1 cellular context compared by ENCODE assay signal in the genomic region with DNA sequence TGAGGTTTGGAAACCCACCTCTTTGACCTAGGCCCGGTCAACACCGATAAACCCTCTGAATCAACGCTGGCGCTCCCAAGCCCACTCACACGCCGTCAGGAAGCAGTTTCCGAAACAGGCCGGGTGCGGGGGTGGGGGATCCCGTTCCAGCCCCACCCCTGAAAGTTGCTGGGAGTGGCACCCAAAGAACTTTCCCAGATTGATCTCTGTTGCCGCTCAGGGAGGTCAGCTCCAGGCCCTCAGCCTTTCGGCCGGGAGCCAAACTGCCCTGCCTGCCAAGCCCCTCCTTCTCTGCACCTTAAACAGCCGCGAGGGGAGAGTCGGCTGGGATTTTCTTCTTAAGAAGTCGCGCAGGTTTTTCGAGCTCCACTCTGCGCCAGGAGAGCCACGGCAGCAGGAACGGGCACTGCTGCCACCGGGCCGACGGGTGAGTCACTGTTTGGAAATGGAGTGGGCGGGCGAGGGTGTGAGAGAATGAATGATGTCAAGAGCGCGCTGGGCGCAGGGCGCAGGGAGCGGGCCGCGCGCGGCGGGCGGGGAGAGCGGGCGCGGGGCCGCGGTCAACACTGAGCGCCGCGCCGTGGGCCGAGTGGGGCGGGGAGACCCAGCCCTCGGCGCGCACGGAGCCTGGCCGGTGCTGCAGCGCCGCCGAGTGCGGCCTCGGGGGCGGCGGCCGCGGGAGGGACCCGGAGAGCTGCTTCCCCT.
TF ChIP-seq lines count a peak whose summit lies in the region.

SGMS2 (plus strand) TSS at position 566 of the 705 bp plus-strand sequence. CDS start 70,622 bp downstream, outside the sequence.

TF ChIP-seq in SK-N-SH treated with all-trans-retinoic acid at 6 μM for 48 hours, 23 proteins besides CTCF, POLR2A, EP300 and RAD21 (continued from another document):
- TF ChIP-seq ZNF8 (CRISPR knock-in tag; IDR thresholded peaks at IDR 0.05) (no peak), ZNF565 (CRISPR knock-in tag; conservative IDR thresholded peaks at IDR 0.05; ENCODE audit: low read depth) (no peak), ZFP3 (CRISPR knock-in tag; IDR thresholded peaks at IDR 0.05) (no peak), SNAI2 (CRISPR knock-in tag; IDR thresholded peaks at IDR 0.05) (no peak), ZFP30 (CRISPR knock-in tag; IDR thresholded peaks at IDR 0.05) (no peak), OSR1 (CRISPR knock-in tag; IDR thresholded peaks at IDR 0.05) (no peak)
TF ChIP-seq in SK-N-SH treated with all-trans-retinoic acid at 6 μM for 48 hours: peak in this region for 0.
